ENCODE assay signal across 8 cellular contexts in genomic region chr4:25913056-25913850, GRCh38. TPM values are rescaled to one million over a fixed set of nuclear protein-coding genes. Genes with fewer than 3 reads are reported as not detected.
DNase-seq lines count a peak whose midpoint lies in the region; ATAC-seq and TF ChIP-seq lines count a peak whose summit lies in the region.

No MANE protein-coding gene starts in this region.

- H3K4me3 ChIP-seq in GM06990 (replicated peaks; ENCODE audit: low read depth, low read length) = peak overlapping the region; percentile 78
- peak overlapping the region; percentile 89 for H3K4me3 ChIP-seq in ovary

- H3K4me1 Mint-ChIP-seq in activated T-helper 1 cell treated with anti-CD3 and anti-CD28 coated beads, Interleukin-12 subunit alpha, Interleukin-12 subunit beta, Interleukin-2, Interleukin-4 antibody, amounts not matched to agents 30 ng/mL and 10 ng/mL and 1 ng/mL, durations not matched to agents 14 hours and 24 hours and 36 hours (ENCODE audit: low read depth) = peaks cover 24% of the 10 kb centered on the region

- peak overlapping the region; percentile 30 to 61 for H3K27ac ChIP-seq in ovary

- H3K27me3 ChIP-seq in GM06990 (replicated peaks; ENCODE audit: control insufficient read depth, insufficient read depth, low read length) = no peaks in the 10 kb centered on the region
- H3K27me3 ChIP-seq in ovary = no peaks in the 10 kb centered on the region

- TF ChIP-seq EP300 in ovary (IDR thresholded peaks at IDR 0.05) = no peak

- H3K36me3 Mint-ChIP-seq in activated T-helper 1 cell treated with anti-CD3 and anti-CD28 coated beads, Interleukin-12 subunit alpha, Interleukin-12 subunit beta, Interleukin-2, Interleukin-4 antibody, amounts not matched to agents 30 ng/mL and 10 ng/mL and 1 ng/mL, durations not matched to agents 14 hours and 24 hours and 36 hours (ENCODE audit: low read depth) = peaks cover 6% of the 10 kb centered on the region

- in situ Hi-C loops in KBM-7 (cut with MboI; ENCODE audit: low pct_unique_long_range_greater_than_20kb, low sequenced_read_pairs) = no loop called here

- H3K9me3 Mint-ChIP-seq in activated T-helper 1 cell treated with anti-CD3 and anti-CD28 coated beads, Interleukin-12 subunit alpha, Interleukin-12 subunit beta, Interleukin-2, Interleukin-4 antibody, amounts not matched to agents 30 ng/mL and 10 ng/mL and 1 ng/mL, durations not matched to agents 14 hours and 24 hours and 36 hours = no peaks in the 10 kb centered on the region

- WGBS in ovary, 3 donors = 6 to 7% (median 7%) methylated on average over 26 of the region's 26 CpGs

- H3K9me3 ChIP-seq in ovary = no peaks in the 10 kb centered on the region

- peaks cover 2% of the 10 kb centered on the region for H3K4me1 ChIP-seq in ovary (ENCODE audit: insufficient read depth)

- peak; percentile 29 for ATAC-seq in GM21717 (IDR thresholded peaks at IDR 0.05; ENCODE audit: unreplicated experiment)

- DNase-seq in GM06990 (ENCODE audit: extremely low read depth, insufficient read length) = no peak
- DNase-seq in Kasumi-1 (lab: John Stamatoyannopoulos, UW) = peak; percentile 3 to 31
- DNase-seq in activated T-helper 1 cell treated with anti-CD3 and anti-CD28 coated beads, Interleukin-12 subunit alpha, Interleukin-12 subunit beta, Interleukin-2, Interleukin-4 antibody, amounts not matched to agents 30 ng/mL and 10 ng/mL and 1 ng/mL, durations not matched to agents 14 hours and 24 hours and 36 hours (ENCODE audit: low spot score) = peak; percentile 6
- DNase-seq in germinal center (ENCODE audit: low spot score) = peak; percentile 73
- peak; percentile 37 to 65 (median 56) for DNase-seq in ovary
- no peak for DNase-seq in KBM-7
- no peak for DNase-seq in DMS153 (lab: John Stamatoyannopoulos, UW)

- peaks cover 5% of the 10 kb centered on the region for H3K27me3 Mint-ChIP-seq in activated T-helper 1 cell treated with anti-CD3 and anti-CD28 coated beads, Interleukin-12 subunit alpha, Interleukin-12 subunit beta, Interleukin-2, Interleukin-4 antibody, amounts not matched to agents 30 ng/mL and 10 ng/mL and 1 ng/mL, durations not matched to agents 14 hours and 24 hours and 36 hours (ENCODE audit: insufficient read depth)

- H3K27ac Mint-ChIP-seq in activated T-helper 1 cell treated with anti-CD3 and anti-CD28 coated beads, Interleukin-12 subunit alpha, Interleukin-12 subunit beta, Interleukin-2, Interleukin-4 antibody, amounts not matched to agents 30 ng/mL and 10 ng/mL and 1 ng/mL, durations not matched to agents 14 hours and 24 hours and 36 hours = peak overlapping the region; percentile 85

- intact Hi-C loops in activated T-helper 1 cell treated with anti-CD3 and anti-CD28 coated beads, Interleukin-12 subunit alpha, Interleukin-12 subunit beta, Interleukin-2, Interleukin-4 antibody, amounts not matched to agents 30 ng/mL and 10 ng/mL and 1 ng/mL, durations not matched to agents 14 hours and 24 hours and 36 hours (cut with micrococcal nuclease) = loop anchor here (10.0 kb wide), 2 partner anchors 678 to 1328 kb away; partner anchors contain the start of genes DHX15 and PI4K2B
- intact Hi-C loops in ovary (cut with DNase I) = no loop called here

- H3K4me3 Mint-ChIP-seq in activated T-helper 1 cell treated with anti-CD3 and anti-CD28 coated beads, Interleukin-12 subunit alpha, Interleukin-12 subunit beta, Interleukin-2, Interleukin-4 antibody, amounts not matched to agents 30 ng/mL and 10 ng/mL and 1 ng/mL, durations not matched to agents 14 hours and 24 hours and 36 hours = peak overlapping the region; percentile 94

- no peak for TF ChIP-seq CTCF in GM06990 (IDR thresholded peaks at IDR 0.05; ENCODE audit: insufficient read depth, low read length, poor library complexity, severe bottlenecking)
- TF ChIP-seq CTCF in ovary (IDR thresholded peaks at IDR 0.05) = no peak

- no peak for TF ChIP-seq POLR2A in ovary (IDR thresholded peaks at IDR 0.05)

- H3K36me3 ChIP-seq in GM06990 (ENCODE audit: control insufficient read depth, insufficient read depth, low read length) (no peaks in the 10 kb centered on the region), ovary (no peaks in the 10 kb centered on the region)

RNA-seq across cellular contexts. Expression of gene SMIM20, which starts 0.8 kb away (rescaled TPM):
- total RNA-seq in activated T-helper 1 cell treated with anti-CD3 and anti-CD28 coated beads, Interleukin-12 subunit alpha, Interleukin-12 subunit beta, Interleukin-2, Interleukin-4 antibody, amounts not matched to agents 30 ng/mL and 10 ng/mL and 1 ng/mL, durations not matched to agents 14 hours and 24 hours and 36 hours = 19.2 and 21.5 TPM in 2 replicates
- total RNA-seq in ovary = 10 to 100 TPM; 25.4 to 36.8 (median 28.6) TPM
- 10 to 100 TPM; 38.5 to 46.9 TPM for polyA plus RNA-seq in ovary

RNA-seq across cellular contexts. Expression of gene SEL1L3, which starts 50.5 kb away (rescaled TPM):
- 36.0 and 37.1 TPM in 2 replicates for total RNA-seq in activated T-helper 1 cell treated with anti-CD3 and anti-CD28 coated beads, Interleukin-12 subunit alpha, Interleukin-12 subunit beta, Interleukin-2, Interleukin-4 antibody, amounts not matched to agents 30 ng/mL and 10 ng/mL and 1 ng/mL, durations not matched to agents 14 hours and 24 hours and 36 hours
- total RNA-seq in ovary = 10 to 100 TPM in 3 of 7 donors, 1 to 10 TPM in 4; 5.0 to 27.7 (median 8.3) TPM
- 10 to 100 TPM in 1 of 2 donors, 1 to 10 TPM in 1; 4.4 to 19.2 TPM for polyA plus RNA-seq in ovary

Comparison
In these comparisons a context has a peak if more than half of its experiments do, and no peak if none do; other contexts are left out.
1. DNase-seq: peak in Kasumi-1 (2 of 2), activated T-helper 1 cell treated with anti-CD3 and anti-CD28 coated beads, Interleukin-12 subunit alpha, Interleukin-12 subunit beta, Interleukin-2, Interleukin-4 antibody, amounts not matched to agents 30 ng/mL and 10 ng/mL and 1 ng/mL, durations not matched to agents 14 hours and 24 hours and 36 hours (single experiment), germinal center (single experiment) and ovary (5 of 5); none in GM06990 (single experiment), KBM-7 (single experiment) and DMS153 (single experiment).